In genomic region chr11:120197254-120197891, GRCh38 we compare ENCODE assay signal across 1 cellular context.
TF ChIP-seq lines count a peak whose summit lies in the region.

No MANE protein-coding gene starts in this region.

TF ChIP-seq in HepG2, 621 proteins besides CTCF, POLR2A, EP300 and RAD21:
- TF ChIP-seq, protein P1, sequence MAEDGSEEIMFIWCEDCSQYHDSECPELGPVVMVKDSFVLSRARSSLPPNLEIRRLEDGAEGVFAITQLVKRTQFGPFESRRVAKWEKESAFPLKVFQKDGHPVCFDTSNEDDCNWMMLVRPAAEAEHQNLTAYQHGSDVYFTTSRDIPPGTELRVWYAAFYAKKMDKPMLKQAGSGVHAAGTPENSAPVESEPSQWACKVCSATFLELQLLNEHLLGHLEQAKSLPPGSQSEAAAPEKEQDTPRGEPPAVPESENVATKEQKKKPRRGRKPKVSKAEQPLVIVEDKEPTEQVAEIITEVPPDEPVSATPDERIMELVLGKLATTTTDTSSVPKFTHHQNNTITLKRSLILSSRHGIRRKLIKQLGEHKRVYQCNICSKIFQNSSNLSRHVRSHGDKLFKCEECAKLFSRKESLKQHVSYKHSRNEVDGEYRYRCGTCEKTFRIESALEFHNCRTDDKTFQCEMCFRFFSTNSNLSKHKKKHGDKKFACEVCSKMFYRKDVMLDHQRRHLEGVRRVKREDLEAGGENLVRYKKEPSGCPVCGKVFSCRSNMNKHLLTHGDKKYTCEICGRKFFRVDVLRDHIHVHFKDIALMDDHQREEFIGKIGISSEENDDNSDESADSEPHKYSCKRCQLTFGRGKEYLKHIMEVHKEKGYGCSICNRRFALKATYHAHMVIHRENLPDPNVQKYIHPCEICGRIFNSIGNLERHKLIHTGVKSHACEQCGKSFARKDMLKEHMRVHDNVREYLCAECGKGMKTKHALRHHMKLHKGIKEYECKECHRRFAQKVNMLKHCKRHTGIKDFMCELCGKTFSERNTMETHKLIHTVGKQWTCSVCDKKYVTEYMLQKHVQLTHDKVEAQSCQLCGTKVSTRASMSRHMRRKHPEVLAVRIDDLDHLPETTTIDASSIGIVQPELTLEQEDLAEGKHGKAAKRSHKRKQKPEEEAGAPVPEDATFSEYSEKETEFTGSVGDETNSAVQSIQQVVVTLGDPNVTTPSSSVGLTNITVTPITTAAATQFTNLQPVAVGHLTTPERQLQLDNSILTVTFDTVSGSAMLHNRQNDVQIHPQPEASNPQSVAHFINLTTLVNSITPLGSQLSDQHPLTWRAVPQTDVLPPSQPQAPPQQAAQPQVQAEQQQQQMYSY (CRISPR knock-in tag; IDR thresholded peaks at IDR 0.05), result peak; percentile 23; the same call in 1 of the 2 replicates
- peak; percentile 51; the same call in 1 of the 2 replicates for TF ChIP-seq POLR2G (IDR thresholded peaks at IDR 0.05; ENCODE audit: low read depth, low read length)
- no peak for TF ChIP-seq U2AF1 (optimal IDR thresholded peaks at IDR 0.05; ENCODE audit: low read depth, low read length)
- no peak for TF ChIP-seq MIER3 (CRISPR knock-in tag; IDR thresholded peaks at IDR 0.05; ENCODE audit: borderline replicate concordance)
- TF ChIP-seq SNAPC2 (CRISPR knock-in tag; IDR thresholded peaks at IDR 0.05), result 0 out of 2 replicates have a peak, but pooled peaks have one; percentile 9
- TF ChIP-seq HDAC1 (CRISPR knock-in tag; IDR thresholded peaks at IDR 0.05), result 0 out of 2 replicates have a peak, but pooled peaks have one; percentile 12
- 0 out of 2 replicates have a peak, but pooled peaks have one; percentile 27 for TF ChIP-seq MEF2D (CRISPR knock-in tag; IDR thresholded peaks at IDR 0.05)
